ENCODE assay signal across 20 cellular contexts in the genomic region with DNA sequence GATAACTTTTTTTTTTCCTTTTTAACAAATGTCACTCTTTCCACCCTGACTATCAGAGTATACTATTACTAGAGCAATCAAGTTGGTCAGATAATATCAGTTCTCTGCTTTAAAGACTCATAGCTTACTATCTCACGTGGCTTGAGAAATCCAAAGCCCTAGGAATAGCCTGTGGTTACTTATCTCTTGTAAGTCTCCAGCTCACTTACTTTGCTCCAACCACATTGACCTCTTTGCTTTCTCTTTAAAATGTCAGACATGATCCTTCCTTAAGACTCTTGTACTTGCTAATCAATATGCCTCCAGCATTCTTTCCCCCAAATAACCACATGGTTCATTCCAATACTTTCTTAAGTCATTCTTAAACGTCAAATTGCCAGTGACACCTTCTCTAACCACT.
A peak's percentile ranks its signal among the peaks of the same experiment; 100 is the strongest.
DNase-seq lines count a peak whose midpoint lies in the region; ATAC-seq, FAIRE-seq and TF ChIP-seq lines count a peak whose summit lies in the region.
"Had no signal": no experiment of that assay in that cellular context is flagged by ENCODE, and none has a peak within 500 bp of the region (broad histone marks: within the 10 kb centered on the region; RNA-seq: fewer than 3 reads in every experiment).

No MANE protein-coding gene starts in this region.

- CTCF ChIA-PET in K562 (lab: Yijun Ruan, JAX; ENCODE audit: low intra/inter-chr PET ratio), result no interaction called here
- CTCF ChIA-PET in WTC11 (lab: Charles Lee), result no interaction called here

- H4K8ac ChIP-seq in mesendoderm (ENCODE audit: low read depth, low read length), result no peak overlapping the region

- 0% methylated on average over 2 of the region's 2 CpGs for WGBS in K562 (ENCODE audit: insufficient coverage, low coverage, missing lambda C conversion rate)
- no CpG with 5 or more reads among the region's 2 CpGs for WGBS in mesendoderm (ENCODE audit: extremely low coverage, insufficient coverage, low lambda C conversion rate)
- WGBS in lower leg skin, 2 donors, result 63 to 74% methylated on average over 2 of the region's 2 CpGs

- no peaks in the 10 kb centered on the region for H3K79me1 ChIP-seq in mesendoderm (ENCODE audit: low read length)

- H3K36me3 ChIP-seq in K562 (ENCODE audit: control insufficient read depth, insufficient read depth, low read length) (no peaks in the 10 kb centered on the region), mesendoderm (ENCODE audit: control insufficient read depth, insufficient read depth, low read length) (no peaks in the 10 kb centered on the region)
- H3K36me3 ChIP-seq: BLaER1 had no signal

- no peak overlapping the region for H3K4me2 ChIP-seq in K562 (ENCODE audit: insufficient read depth, low read length)
- no peak overlapping the region for H3K4me2 ChIP-seq in mesendoderm (ENCODE audit: low read length)
- H3K4me2 ChIP-seq: BLaER1 had no signal

- no peaks in the 10 kb centered on the region for H3K36me3 Mint-ChIP-seq in WTC11
- H3K36me3 Mint-ChIP-seq: CD14-positive monocyte; CD4-positive, alpha-beta memory T cell; IgD-negative memory B cell had no signal

- intact Hi-C loops in K562 (cut with micrococcal nuclease) (no loop called here), lower leg skin (cut with DNase I; ENCODE audit: low total_unique reads) (no loop called here)

- BruUV-seq in K562 (replicated peaks; lab: Mats Ljungman, UMichigan), result no TSS peak

- H3K27ac Mint-ChIP-seq in WTC11, result no peak overlapping the region
- H3K27ac Mint-ChIP-seq: CD14-positive monocyte; CD4-positive, alpha-beta memory T cell; H9; IgD-negative memory B cell had no signal

- no peak overlapping the region for H3K56ac ChIP-seq in mesendoderm (ENCODE audit: low read length)

- H3K4me1 ChIP-seq in K562 (replicated peaks in 1 of 2; ENCODE audit: control insufficient read depth in 2 of 2, insufficient read depth in 2 of 2, low read length in 2 of 2) (no peaks in the 10 kb centered on the region), mesendoderm (ENCODE audit: control insufficient read depth, low read depth, low read length) (no peaks in the 10 kb centered on the region)

- peak; percentile 56 for DNase-seq in CMK (ENCODE audit: low read depth)
- DNase-seq in SK-N-DZ (ENCODE audit: low spot score), result peak; percentile 10
- DNase-seq in K562 (ENCODE audit: extremely low read depth in 1 of 4, low spot score in 3 of 4), result no peak
- peak; percentile 25 for DNase-seq in mesendoderm
- DNase-seq in WTC11 (ENCODE audit: low spot score), result no peak
- no peak for DNase-seq in RPMI8226
- DNase-seq in lower leg skin (ENCODE audit: low spot score in 2 of 2), result no peak
- DNase-seq: 8988T; CD4-positive, alpha-beta memory T cell; DMS 273 treated with DMSO at 0.1 percent for 48 hours; DMS79; GDM1; H9 had no signal

- H3K4me1 Mint-ChIP-seq in WTC11, result peaks cover 9% of the 10 kb centered on the region
- H3K4me1 Mint-ChIP-seq: CD14-positive monocyte; CD4-positive, alpha-beta memory T cell; IgD-negative memory B cell had no signal

- TF ChIP-seq POLR2A in K562 (conservative IDR thresholded peaks at IDR 0.05) (no peak), lower leg skin (IDR thresholded peaks at IDR 0.05) (no peak)

- H3K23ac ChIP-seq in mesendoderm (ENCODE audit: low read length), result no peak overlapping the region

- no peak overlapping the region for H2BK120ac ChIP-seq in mesendoderm (ENCODE audit: low read depth, low read length)

- no peak overlapping the region for H2AFZ ChIP-seq in K562 (ENCODE audit: low read depth, low read length)

- H3K4me3 ChIP-seq in K562 (no peak overlapping the region), mesendoderm (ENCODE audit: low read length) (no peak overlapping the region), lower leg skin (ENCODE audit: low read depth, poor library complexity, severe bottlenecking) (no peak overlapping the region)
- H3K4me3 ChIP-seq: BLaER1 had no signal

- no peaks in the 10 kb centered on the region for H4K20me1 ChIP-seq in K562 (replicated peaks; ENCODE audit: control insufficient read depth, insufficient read depth, low read length)
- H4K20me1 ChIP-seq: BLaER1 had no signal

- H3K18ac ChIP-seq in mesendoderm (ENCODE audit: low read length), result no peak overlapping the region

- H2BK5ac ChIP-seq in mesendoderm (ENCODE audit: low read length), result no peak overlapping the region

- no peak overlapping the region for H2BK15ac ChIP-seq in mesendoderm (replicated peaks; ENCODE audit: low read depth)

- no peak overlapping the region for H2AK5ac ChIP-seq in mesendoderm (ENCODE audit: low read length)

- no peaks in the 10 kb centered on the region for H3K27me3 Mint-ChIP-seq in WTC11 (ENCODE audit: low read depth)
- H3K27me3 Mint-ChIP-seq: CD4-positive, alpha-beta memory T cell; IgD-negative memory B cell had no signal

- H3K9me3 Mint-ChIP-seq in WTC11, result peaks cover 10% of the 10 kb centered on the region
- H3K9me3 Mint-ChIP-seq: H9 had no signal

- no peaks in the 10 kb centered on the region for H3K9me1 ChIP-seq in K562 (ENCODE audit: control insufficient read depth, insufficient read depth, low read length)

- no peaks in the 10 kb centered on the region for H3K9me3 ChIP-seq in K562 (replicated peaks; ENCODE audit: control insufficient read depth, insufficient read depth, low read depth, low read length)

- H3K27me3 ChIP-seq in K562 (ENCODE audit: control insufficient read depth in 2 of 2, insufficient read depth in 2 of 2, low read length in 2 of 2), result no peaks in the 10 kb centered on the region
- no peaks in the 10 kb centered on the region for H3K27me3 ChIP-seq in mesendoderm (ENCODE audit: insufficient read depth, low read length, poor library complexity)
- H3K27me3 ChIP-seq: BLaER1 had no signal

- POLR2A ChIA-PET in K562 (lab: Yijun Ruan, JAX) (no interaction called here), WTC11 (lab: Charles Lee) (no interaction called here)

- H3K9ac ChIP-seq in K562 (ENCODE audit: insufficient read depth in 1 of 2, low read depth in 2 of 2, low read length in 2 of 2) (no peak overlapping the region), mesendoderm (ENCODE audit: low read length) (no peak overlapping the region)
- H3K9ac ChIP-seq: BLaER1 had no signal

- ATAC-seq in K562, result no peak
- ATAC-seq in WTC11, result no peak
- ATAC-seq: HepG2 had no signal

- TF ChIP-seq EP300 in K562 (IDR thresholded peaks at IDR 0.05; ENCODE audit: low read length), result no peak

- H3K27ac ChIP-seq in K562 (ENCODE audit: extremely low read depth, low read depth, low read length), result no peak overlapping the region
- H3K27ac ChIP-seq in mesendoderm (ENCODE audit: low read depth, low read length), result no peak overlapping the region
- H3K27ac ChIP-seq: BLaER1 had no signal

- in situ Hi-C loops in K562 (cut with MboI), result no loop called here

- no peak overlapping the region for H3K4ac ChIP-seq in mesendoderm (ENCODE audit: low read depth, low read length)

- H3K4me3 Mint-ChIP-seq in WTC11, result no peak overlapping the region
- H3K4me3 Mint-ChIP-seq: CD14-positive monocyte; CD4-positive, alpha-beta memory T cell; H9; IgD-negative memory B cell had no signal

- H4K5ac ChIP-seq in mesendoderm (ENCODE audit: low read length), result no peak overlapping the region

- FAIRE-seq in K562 (lab: Jason Lieb, UNC), result no peak
- FAIRE-seq: GM12892, GM18507, H1, HepG2 had no signal

- H3K79me2 ChIP-seq in K562 (ENCODE audit: control insufficient read depth, insufficient read depth, low read length) (no peaks in the 10 kb centered on the region), mesendoderm (ENCODE audit: control insufficient read depth, insufficient read depth, low read length) (no peaks in the 10 kb centered on the region)

- no peak for TF ChIP-seq RAD21 in K562 (CRISPR knock-in tag; conservative IDR thresholded peaks at IDR 0.05 in 1 of 2, IDR thresholded peaks at IDR 0.05 in 1 of 2)

- TF ChIP-seq CTCF in K562 (IDR thresholded peaks at IDR 0.05 in 2 of 3, conservative IDR thresholded peaks at IDR 0.05 in 1 of 3; ENCODE audit: insufficient read depth in 2 of 3, low read depth in 1 of 3, low read length in 3 of 3) (no peak), WTC11 (IDR thresholded peaks at IDR 0.05) (no peak), lower leg skin (IDR thresholded peaks at IDR 0.05) (no peak)

TF ChIP-seq in K562, 482 proteins besides CTCF, POLR2A, EP300 and RAD21:
- TF ChIP-seq, protein P1, sequence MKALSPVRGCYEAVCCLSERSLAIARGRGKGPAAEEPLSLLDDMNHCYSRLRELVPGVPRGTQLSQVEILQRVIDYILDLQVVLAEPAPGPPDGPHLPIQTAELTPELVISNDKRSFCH (CRISPR knock-in tag; IDR thresholded peaks at IDR 0.05), result no peak
- TF ChIP-seq, protein P1 (tag; IDR thresholded peaks at IDR 0.05), result 0 out of 2 replicates have a peak, but pooled peaks have one; percentile 15
- TF ChIP-seq FOSL1 (tag; conservative IDR thresholded peaks at IDR 0.05), result 0 out of 2 replicates have a peak, but pooled peaks have one; percentile 24
- no peak for TF ChIP-seq YY1 (IDR thresholded peaks at IDR 0.05; ENCODE audit: borderline replicate concordance in 1 of 3, control insufficient read depth in 1 of 3, extremely low read depth in 1 of 3, insufficient read depth in 3 of 3, insufficient read length in 1 of 3, insufficient replicate concordance in 2 of 3, low read depth in 1 of 3, low read length in 2 of 3)

TF ChIP-seq in WTC11, 78 proteins besides CTCF, POLR2A, EP300 and RAD21 (continues in another document):
- TF ChIP-seq, protein P2, sequence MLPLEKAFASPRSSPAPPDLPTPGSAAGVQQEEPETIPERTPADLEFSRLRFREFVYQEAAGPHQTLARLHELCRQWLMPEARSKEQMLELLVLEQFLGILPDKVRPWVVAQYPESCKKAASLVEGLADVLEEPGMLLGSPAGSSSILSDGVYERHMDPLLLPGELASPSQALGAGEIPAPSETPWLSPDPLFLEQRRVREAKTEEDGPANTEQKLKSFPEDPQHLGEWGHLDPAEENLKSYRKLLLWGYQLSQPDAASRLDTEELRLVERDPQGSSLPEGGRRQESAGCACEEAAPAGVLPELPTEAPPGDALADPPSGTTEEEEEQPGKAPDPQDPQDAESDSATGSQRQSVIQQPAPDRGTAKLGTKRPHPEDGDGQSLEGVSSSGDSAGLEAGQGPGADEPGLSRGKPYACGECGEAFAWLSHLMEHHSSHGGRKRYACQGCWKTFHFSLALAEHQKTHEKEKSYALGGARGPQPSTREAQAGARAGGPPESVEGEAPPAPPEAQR (CRISPR knock-in tag; IDR thresholded peaks at IDR 0.05), result no peak
- TF ChIP-seq TP53 (CRISPR knock-in tag; IDR thresholded peaks at IDR 0.05) (no peak), ZNF423 (CRISPR knock-in tag; IDR thresholded peaks at IDR 0.05) (no peak), CREB1 (CRISPR knock-in tag; IDR thresholded peaks at IDR 0.05) (no peak)

Comparison
In these comparisons a context has a peak if more than half of its experiments do, and no peak if none do; other contexts are left out.
1. DNase-seq: peak in CMK (single experiment), SK-N-DZ (single experiment) and mesendoderm (single experiment); none in K562 (0 of 4), WTC11 (single experiment), RPMI8226 (single experiment) and lower leg skin (0 of 2).